ENCODE assay signal across 8 cellular contexts in the genomic region with DNA sequence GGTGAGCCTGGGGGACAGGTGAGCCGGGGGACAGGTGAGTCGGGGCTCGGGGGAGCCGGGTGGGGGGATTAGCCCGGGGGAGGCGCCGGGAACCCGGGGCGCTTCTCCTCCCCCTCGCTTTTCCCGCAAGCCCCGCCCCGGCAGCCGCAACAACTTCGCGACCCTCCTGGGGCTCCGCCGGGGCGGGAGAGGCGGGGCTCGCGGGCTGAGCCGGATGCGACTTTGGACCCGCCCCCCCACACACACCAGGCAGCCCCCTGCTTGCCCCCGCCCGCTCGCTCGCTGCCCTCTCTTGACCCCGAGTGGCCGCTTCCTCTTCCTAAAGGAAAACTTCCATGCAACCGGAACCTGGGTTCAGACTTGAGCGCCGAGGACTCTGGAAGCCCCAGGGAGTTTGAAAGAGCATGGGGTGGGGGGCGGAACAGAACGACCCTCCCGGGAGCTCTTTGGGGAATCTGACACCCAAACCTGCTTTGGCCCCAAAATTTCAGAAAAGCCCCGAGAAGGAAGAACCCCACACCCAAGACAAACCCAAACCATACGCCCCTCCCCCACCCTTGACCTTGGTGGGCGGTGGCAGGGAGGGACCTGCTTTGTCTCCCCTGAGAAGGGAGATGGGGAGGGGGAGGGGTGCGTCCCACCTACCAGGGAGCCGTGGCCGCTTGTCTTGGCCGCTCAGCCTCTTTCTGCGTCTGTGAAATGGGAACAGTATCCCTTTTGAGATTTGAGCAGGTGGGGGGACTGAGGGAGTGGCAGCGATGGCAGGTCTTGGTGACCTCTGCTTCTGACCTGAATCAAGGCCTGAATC. TPM values are rescaled to one million over a fixed set of nuclear protein-coding genes. Genes with fewer than 3 reads are reported as not detected.
DNase-seq lines count a peak whose midpoint lies in the region; TF ChIP-seq lines count a peak whose summit lies in the region.

No MANE protein-coding gene starts in this region.

- H3K27me3 ChIP-seq in PC-9 (ENCODE audit: insufficient read depth, low read depth) (0 out of 2 replicates have a peak, but pooled peaks cover 10% of the 10 kb centered on the region), prostate gland (replicated peaks; ENCODE audit: insufficient read depth) (no peaks in the 10 kb centered on the region)

- no TSS peak for BruUV-seq in PC-9 (replicated peaks; lab: Mats Ljungman, UMichigan)
- BruUV-seq in OCI-LY7 (replicated peaks; lab: Mats Ljungman, UMichigan), result no TSS peak

- intact Hi-C loops in PC-9 (cut with micrococcal nuclease; ENCODE audit: unreplicated experiment) (loop anchor here (5.0 kb wide), 1 partner anchor 342 kb away; a partner anchor contains a TSS), prostate gland (cut with DNase I) (no loop called here), posterior vena cava (cut with DNase I) (loop anchor here in 1 of 2 donors (5.0 kb wide), 2 partner anchors 617 to 1307 kb away; no protein-coding TSS in a partner anchor), OCI-LY7 (cut with micrococcal nuclease; ENCODE audit: unreplicated experiment) (no loop called here)

- H3K9me2 ChIP-seq in PC-9 (ENCODE audit: insufficient read depth) (no peaks in the 10 kb centered on the region), OCI-LY7 (ENCODE audit: insufficient read depth, low read length) (no peaks in the 10 kb centered on the region)

- H3K4me1 Mint-ChIP-seq in glutamatergic neuron (ENCODE audit: low read depth, unreplicated experiment), result peaks cover 16% of the 10 kb centered on the region

- no peak for TF ChIP-seq POLR2A in prostate gland (IDR thresholded peaks at IDR 0.05)

- no peak for TF ChIP-seq CTCF in PC-9 (conservative IDR thresholded peaks at IDR 0.05)
- TF ChIP-seq CTCF in glutamatergic neuron (IDR thresholded peaks at IDR 0.05; ENCODE audit: partially characterized antibody, unreplicated experiment), result no peak
- TF ChIP-seq CTCF in prostate gland (IDR thresholded peaks at IDR 0.05), result no peak
- no peak for TF ChIP-seq CTCF in OCI-LY7 (conservative IDR thresholded peaks at IDR 0.05; ENCODE audit: low read length)

- H3K36me3 ChIP-seq in PC-9 (ENCODE audit: low read depth) (no peaks in the 10 kb centered on the region), prostate gland (no peaks in the 10 kb centered on the region), OCI-LY7 (ENCODE audit: insufficient read depth, low read length) (no peaks in the 10 kb centered on the region)

- H3K4me3 ChIP-seq in PC-9, result peak overlapping the region; percentile 69
- peak overlapping the region; percentile 56 to 76 for H3K4me3 ChIP-seq in prostate gland
- H3K4me3 ChIP-seq in OCI-LY7 (ENCODE audit: low read depth, low read length, poor library complexity, severe bottlenecking), result no peak overlapping the region

- H3K4me1 ChIP-seq in PC-9 (replicated peaks; ENCODE audit: insufficient read depth) (peaks cover 14% of the 10 kb centered on the region), prostate gland (replicated peaks) (peaks cover 2% of the 10 kb centered on the region), OCI-LY7 (ENCODE audit: insufficient read depth, low read length, poor library complexity, severe bottlenecking) (no peaks in the 10 kb centered on the region)

- H3K27ac Mint-ChIP-seq in glutamatergic neuron (ENCODE audit: unreplicated experiment), result no peak overlapping the region

- H3K79me2 ChIP-seq in PC-9 (ENCODE audit: low read depth) (0 out of 2 replicates have a peak, but pooled peaks cover 9% of the 10 kb centered on the region), OCI-LY7 (ENCODE audit: insufficient read depth, low read depth, low read length) (no peaks in the 10 kb centered on the region)

- 10% methylated on average over 41 of the region's 46 CpGs for WGBS in prostate gland

- peak overlapping the region; percentile 55 for H3K4me3 Mint-ChIP-seq in glutamatergic neuron (ENCODE audit: unreplicated experiment)

- H3K27ac ChIP-seq in PC-9, result no peak overlapping the region
- H3K27ac ChIP-seq in prostate gland, result peak overlapping the region; percentile 81 to 86
- H3K27ac ChIP-seq in OCI-LY7 (ENCODE audit: low read depth, low read length, poor library complexity, severe bottlenecking), result no peak overlapping the region

- DNase-seq in NCI-H82 (lab: John Stamatoyannopoulos, UW) (peak; percentile 21), NCI-H82 treated with DMSO at 0.1 percent for 48 hours (lab: John Stamatoyannopoulos, UW; ENCODE audit: unreplicated experiment) (no peak), PC-9 (no peak), glutamatergic neuron (peak; percentile 60), prostate gland (ENCODE audit: low spot score) (no peak), posterior vena cava (ENCODE audit: low spot score) (no peak), OCI-LY7 (ENCODE audit: low spot score) (no peak), NCI-H2081 treated with DMSO at 0.1 percent for 48 hours (lab: John Stamatoyannopoulos, UW) (no peak)

- POLR2A ChIA-PET in PC-9 (lab: Charles Lee; ENCODE audit: unreplicated experiment), result no interaction called here
- POLR2A ChIA-PET in OCI-LY7 (lab: Charles Lee), result no interaction called here

- H3K4me2 ChIP-seq in PC-9, result peak overlapping the region; percentile 76
- no peak overlapping the region for H3K4me2 ChIP-seq in OCI-LY7 (ENCODE audit: low read length)

- CTCF ChIA-PET in PC-9 (lab: Charles Lee), result no interaction called here
- CTCF ChIA-PET in OCI-LY7 (lab: Charles Lee; ENCODE audit: unreplicated experiment), result no interaction called here

- peaks cover 25% of the 10 kb centered on the region; the same call in 1 of the 2 replicates for H3F3A ChIP-seq in PC-9 (ENCODE audit: insufficient read depth, low read depth)

- no peaks in the 10 kb centered on the region for H3K9me3 Mint-ChIP-seq in glutamatergic neuron (ENCODE audit: unreplicated experiment)

- peak overlapping the region; percentile 82 for H2AFZ ChIP-seq in PC-9
- no peak overlapping the region for H2AFZ ChIP-seq in OCI-LY7 (ENCODE audit: low read length)

- no peaks in the 10 kb centered on the region for H3K36me3 Mint-ChIP-seq in glutamatergic neuron (ENCODE audit: unreplicated experiment)

- H4K20me1 ChIP-seq in PC-9 (ENCODE audit: insufficient read depth) (no peaks in the 10 kb centered on the region), OCI-LY7 (ENCODE audit: insufficient read depth, low read length) (no peaks in the 10 kb centered on the region; the same call in 1 of the 2 replicates)

- H3K9me3 ChIP-seq in PC-9 (ENCODE audit: insufficient read depth, low read depth), result no peaks in the 10 kb centered on the region
- no peaks in the 10 kb centered on the region for H3K9me3 ChIP-seq in prostate gland
- H3K9me3 ChIP-seq in OCI-LY7 (ENCODE audit: low read length), result no peaks in the 10 kb centered on the region

- H3K27me3 Mint-ChIP-seq in glutamatergic neuron (ENCODE audit: unreplicated experiment), result peaks cover 2% of the 10 kb centered on the region

RNA-seq across cellular contexts. Expression of a gene that starts 0.6 kb away (rescaled TPM):
- total RNA-seq in PC-9 (2021) (25.1 and 29.1 TPM in 2 replicates), glutamatergic neuron (ENCODE audit: unreplicated experiment) (0.34 TPM), prostate gland (10 to 100 TPM; 25.2 to 25.4 TPM), posterior vena cava (under 1 TPM; 0.29 to 0.32 TPM), OCI-LY7 (2022) (not detected in 2 replicates)
- not detected in 2 replicates for total RNA-seq in OCI-LY7 (2014; rRNA removed; shearing (Covaris generic))

Comparison
In these comparisons a context has a peak if more than half of its experiments do, and no peak if none do; other contexts are left out.
1. DNase-seq: peak in NCI-H82 (single experiment) and glutamatergic neuron (single experiment); none in NCI-H82 treated with DMSO at 0.1 percent for 48 hours (single experiment), PC-9 (0 of 2), prostate gland (single experiment), posterior vena cava (single experiment), OCI-LY7 (single experiment) and NCI-H2081 treated with DMSO at 0.1 percent for 48 hours (single experiment).
2. H3K27ac ChIP-seq: peak in prostate gland (2 of 2); none in PC-9 (single experiment) and OCI-LY7 (single experiment).
3. RNA of a gene that starts 0.6 kb away (total RNA-seq): 25.2 to 25.4 TPM in prostate gland and 25.1 to 29.1 TPM in PC-9; 0.34 TPM in glutamatergic neuron (single experiment), 0.29 to 0.32 TPM in posterior vena cava and not detected in OCI-LY7; every median in the first group is over 10 times any median in the second.